ENCODE assay signal across 17 cellular contexts in genomic region chr18:76689646-76690264, GRCh38.
A peak's percentile ranks its signal among the peaks of the same experiment; 100 is the strongest.
DNase-seq lines count a peak whose midpoint lies in the region; ATAC-seq, FAIRE-seq and TF ChIP-seq lines count a peak whose summit lies in the region.
"Had no signal": no experiment of that assay in that cellular context is flagged by ENCODE, and none has a peak within 500 bp of the region (broad histone marks: within the 10 kb centered on the region; RNA-seq: fewer than 3 reads in every experiment).

No MANE protein-coding gene starts in this region.

- H3K79me2 ChIP-seq in K562 (ENCODE audit: control insufficient read depth, insufficient read depth, low read length) = no peaks in the 10 kb centered on the region
- H3K79me2 ChIP-seq in keratinocyte (ENCODE audit: control insufficient read depth, insufficient read depth, low read length) = no peaks in the 10 kb centered on the region

- H3K4me1 Mint-ChIP-seq in MCF 10A (ENCODE audit: insufficient read depth, unreplicated experiment) = peaks cover 7% of the 10 kb centered on the region

- H3K36me3 ChIP-seq in breast epithelium = no peaks in the 10 kb centered on the region
- no peaks in the 10 kb centered on the region for H3K36me3 ChIP-seq in K562 (ENCODE audit: control insufficient read depth, insufficient read depth, low read length)
- no peaks in the 10 kb centered on the region for H3K36me3 ChIP-seq in keratinocyte (ENCODE audit: control insufficient read depth in 2 of 2, extremely low read depth in 1 of 2, insufficient read depth in 2 of 2, low read length in 2 of 2)
- H3K36me3 ChIP-seq in uterus = no peaks in the 10 kb centered on the region
- H3K36me3 ChIP-seq: lower lobe of right lung, ovary, thyroid gland had no signal

- H3K27ac ChIP-seq in breast epithelium (no peak overlapping the region), K562 (ENCODE audit: extremely low read depth, low read depth, low read length) (no peak overlapping the region), keratinocyte (ENCODE audit: control insufficient read depth, insufficient read depth, low read length) (no peak overlapping the region), uterus (peak overlapping the region; percentile 87 to 95)
- H3K27ac ChIP-seq: lower lobe of right lung, ovary, thyroid gland had no signal

- no peak for ATAC-seq in K562
- no peak for ATAC-seq in GM21717 (IDR thresholded peaks at IDR 0.05; ENCODE audit: unreplicated experiment)
- ATAC-seq: lower lobe of right lung had no signal

- 0% methylated on average over 7 of the region's 7 CpGs for WGBS in K562 (ENCODE audit: insufficient coverage, low coverage, missing lambda C conversion rate)

- H3K27ac Mint-ChIP-seq in MCF 10A (ENCODE audit: low read depth, unreplicated experiment) = no peak overlapping the region
- H3K27ac Mint-ChIP-seq: activated CD4-positive, alpha-beta T cell treated with anti-CD3 and anti-CD28 coated beads, Interleukin-2, amount 10 ng/mL, durations not matched to agents 24 days and 14 days; CD4-positive, alpha-beta T cell had no signal

- no peaks in the 10 kb centered on the region for H3K9me3 Mint-ChIP-seq in MCF 10A (ENCODE audit: unreplicated experiment)
- H3K9me3 Mint-ChIP-seq: activated CD4-positive, alpha-beta T cell treated with anti-CD3 and anti-CD28 coated beads, Interleukin-2, amount 10 ng/mL, durations not matched to agents 24 days and 14 days; CD4-positive, alpha-beta T cell had no signal

- intact Hi-C loops in MCF 10A (cut with micrococcal nuclease) = no loop called here
- intact Hi-C loops in breast epithelium (cut with DNase I; ENCODE audit: low total_unique reads) = loop anchor here (2.0 kb wide), 1 partner anchor 75 kb away; no protein-coding TSS in a partner anchor
- intact Hi-C loops in K562 (cut with micrococcal nuclease) = loop anchor here (5.0 kb wide), 1 partner anchor 292 kb away; no protein-coding TSS in a partner anchor
- intact Hi-C loops in uterus (cut with DNase I; ENCODE audit: low total_unique reads) = loop anchor here (5.0 kb wide), 1 partner anchor 197 kb away; no protein-coding TSS in a partner anchor

- no peak for FAIRE-seq in K562 (lab: Jason Lieb, UNC)
- peak; percentile 36 for FAIRE-seq in keratinocyte (lab: Jason Lieb, UNC)

- POLR2A ChIA-PET in MCF 10A (lab: Yijun Ruan, JAX) (interaction anchor here (0.9 to 1.0 kb wide), 2 partner anchors 114 to 197 kb away, joined by 3 read pairs; no protein-coding TSS in a partner anchor), K562 (lab: Yijun Ruan, JAX) (no interaction called here)

- no peak overlapping the region for H3K9ac ChIP-seq in K562 (ENCODE audit: insufficient read depth in 1 of 2, low read depth in 2 of 2, low read length in 2 of 2)
- no peak overlapping the region for H3K9ac ChIP-seq in keratinocyte (ENCODE audit: control insufficient read depth, extremely low read depth, insufficient read depth, low read length)

- H3K4me1 ChIP-seq in breast epithelium (no peaks in the 10 kb centered on the region), K562 (replicated peaks in 1 of 2; ENCODE audit: control insufficient read depth in 2 of 2, insufficient read depth in 2 of 2, low read length in 2 of 2) (no peaks in the 10 kb centered on the region; a peak in 1 of 5 replicates), keratinocyte (ENCODE audit: control insufficient read depth, extremely low read depth, insufficient read depth, low read length) (peaks cover 33% of the 10 kb centered on the region), uterus (peaks cover 8 to 18% of the 10 kb centered on the region in 2 donors)

- no peak overlapping the region for H3K4me3 Mint-ChIP-seq in MCF 10A (ENCODE audit: unreplicated experiment)
- H3K4me3 Mint-ChIP-seq: activated CD4-positive, alpha-beta T cell treated with anti-CD3 and anti-CD28 coated beads, Interleukin-2, amount 10 ng/mL, durations not matched to agents 24 days and 14 days; CD4-positive, alpha-beta T cell had no signal

- no peaks in the 10 kb centered on the region for H3K9me3 ChIP-seq in breast epithelium
- no peaks in the 10 kb centered on the region for H3K9me3 ChIP-seq in K562 (replicated peaks; ENCODE audit: control insufficient read depth, insufficient read depth, low read depth, low read length)
- H3K9me3 ChIP-seq in keratinocyte (ENCODE audit: control insufficient read depth, low read depth, low read length) = no peaks in the 10 kb centered on the region
- no peaks in the 10 kb centered on the region for H3K9me3 ChIP-seq in uterus
- H3K9me3 ChIP-seq: lower lobe of right lung, ovary, thyroid gland had no signal

- TF ChIP-seq RAD21 in K562 (CRISPR knock-in tag; conservative IDR thresholded peaks at IDR 0.05 in 1 of 2, IDR thresholded peaks at IDR 0.05 in 1 of 2) = no peak

- DNase-seq in MCF 10A (ENCODE audit: unreplicated experiment) (peak; percentile 22), breast epithelium (ENCODE audit: low spot score in 2 of 2) (no peak), K562 (ENCODE audit: extremely low read depth in 1 of 4, low spot score in 3 of 4) (no peak), keratinocyte (ENCODE audit: low read depth, low spot score) (no peak), uterus (no peak), SIG-M5 treated with dmso at 0.1 percent for 504 hours (lab: John Stamatoyannopoulos, UW; ENCODE audit: unreplicated experiment) (no peak), mucosa of gallbladder (ENCODE audit: low spot score) (no peak)
- DNase-seq: activated CD4-positive, alpha-beta T cell treated with anti-CD3 and anti-CD28 coated beads, Interleukin-2, amount 10 ng/mL, durations not matched to agents 24 days and 14 days; CD4-positive, alpha-beta T cell; dermis blood vessel endothelial cell; DND-41; lower lobe of right lung; NK-92 treated with Interleukin-12 subunit alpha and Interleukin-12 subunit beta, amount 100 ng/mL, for 24 hours; ovary; stimulated activated naive CD4-positive, alpha-beta T cell; thyroid gland had no signal

- H3K9me1 ChIP-seq in K562 (ENCODE audit: control insufficient read depth, insufficient read depth, low read length) (no peaks in the 10 kb centered on the region), keratinocyte (ENCODE audit: control insufficient read depth, extremely low read depth, insufficient read depth, low read length) (no peaks in the 10 kb centered on the region)

- H3K4me2 ChIP-seq in K562 (ENCODE audit: insufficient read depth, low read length) (no peak overlapping the region), keratinocyte (ENCODE audit: control insufficient read depth, extremely low read depth, insufficient read depth, low read depth, low read length) (peak overlapping the region; percentile 58)

- peaks cover 0 to 20% of the 10 kb centered on the region in 2 donors for H3K27me3 ChIP-seq in breast epithelium
- peaks cover under 1 to 32% of the 10 kb centered on the region in 2 experiments; a peak in 4 of 5 replicates for H3K27me3 ChIP-seq in K562 (ENCODE audit: control insufficient read depth in 2 of 2, insufficient read depth in 2 of 2, low read length in 2 of 2)
- H3K27me3 ChIP-seq in keratinocyte (ENCODE audit: control insufficient read depth, extremely low read depth, insufficient read depth, low read length) = peaks cover 20% of the 10 kb centered on the region
- H3K27me3 ChIP-seq in uterus = no peaks in the 10 kb centered on the region
- H3K27me3 ChIP-seq: ovary, thyroid gland had no signal

- in situ Hi-C loops in K562 (cut with MboI) = no loop called here

- H4K20me1 ChIP-seq in K562 (replicated peaks; ENCODE audit: control insufficient read depth, insufficient read depth, low read length) = no peaks in the 10 kb centered on the region
- H4K20me1 ChIP-seq in keratinocyte (ENCODE audit: control insufficient read depth, extremely low read depth, insufficient read depth, low read length) = no peaks in the 10 kb centered on the region

- H3K36me3 Mint-ChIP-seq in MCF 10A (ENCODE audit: insufficient read depth, unreplicated experiment) = peaks cover 6% of the 10 kb centered on the region

- TF ChIP-seq POLR2A in breast epithelium (IDR thresholded peaks at IDR 0.05) = no peak
- no peak for TF ChIP-seq POLR2A in K562 (conservative IDR thresholded peaks at IDR 0.05)
- no peak for TF ChIP-seq POLR2A in uterus (IDR thresholded peaks at IDR 0.05)

- H3K27me3 Mint-ChIP-seq in MCF 10A (ENCODE audit: insufficient read depth, unreplicated experiment) = peaks cover 25% of the 10 kb centered on the region

- no peak overlapping the region for H2AFZ ChIP-seq in K562 (ENCODE audit: low read depth, low read length)
- peak overlapping the region; percentile 8 for H2AFZ ChIP-seq in keratinocyte (ENCODE audit: control insufficient read depth, low read length)

- no peak for TF ChIP-seq EP300 in K562 (IDR thresholded peaks at IDR 0.05; ENCODE audit: low read length)

- BruUV-seq in MCF 10A (replicated peaks; lab: Mats Ljungman, UMichigan) (no TSS peak), K562 (replicated peaks; lab: Mats Ljungman, UMichigan) (no TSS peak)

- no peak overlapping the region for H3K4me3 ChIP-seq in breast epithelium
- no peak overlapping the region for H3K4me3 ChIP-seq in K562
- no peak overlapping the region for H3K4me3 ChIP-seq in keratinocyte (ENCODE audit: control insufficient read depth in 2 of 3, extremely low read depth in 1 of 3, insufficient read depth in 2 of 3, low read depth in 1 of 3, low read length in 3 of 3)
- H3K4me3 ChIP-seq in uterus = no peak overlapping the region
- H3K4me3 ChIP-seq: lower lobe of right lung, ovary, thyroid gland had no signal

- TF ChIP-seq CTCF in MCF 10A (IDR thresholded peaks at IDR 0.05; ENCODE audit: unreplicated experiment) (no peak), breast epithelium (IDR thresholded peaks at IDR 0.05) (no peak), K562 (IDR thresholded peaks at IDR 0.05 in 2 of 3, conservative IDR thresholded peaks at IDR 0.05 in 1 of 3; ENCODE audit: insufficient read depth in 2 of 3, low read depth in 1 of 3, low read length in 3 of 3) (no peak), keratinocyte (optimal IDR thresholded peaks at IDR 0.05 in 1 of 3, IDR thresholded peaks at IDR 0.05 in 1 of 3, conservative IDR thresholded peaks at IDR 0.05 in 1 of 3; ENCODE audit: extremely low read depth in 1 of 3, insufficient read depth in 2 of 3, low read length in 3 of 3) (peak in 2 of 3 experiments; percentile 26 to 40), uterus (IDR thresholded peaks at IDR 0.05) (peak in 1 of 4 experiments; percentile 13)

- dilution Hi-C loops in keratinocyte (cut with MboI; ENCODE audit: extremely low pct_ligation_motif_present, low sequenced_read_pairs) = no loop called here

- CTCF ChIA-PET in MCF 10A (lab: Yijun Ruan, JAX) = interaction anchor here (0.5 to 9.2 kb wide), 7 partner anchors 11 to 426 kb away, joined by 3 to 150 read pairs (median 3); no protein-coding TSS in a partner anchor
- CTCF ChIA-PET in K562 (lab: Yijun Ruan, JAX; ENCODE audit: low intra/inter-chr PET ratio) = interaction anchor here (0.6 kb wide), 1 partner anchor 31 kb away, joined by 3 read pairs; no protein-coding TSS in a partner anchor

TF ChIP-seq in K562, 482 proteins besides CTCF, POLR2A, EP300 and RAD21 (continues in another document):
- TF ChIP-seq HES1 (IDR thresholded peaks at IDR 0.05; ENCODE audit: low read depth) = no peak
- 0 out of 2 replicates have a peak, but pooled peaks have one; percentile 40 for TF ChIP-seq C11orf30 (IDR thresholded peaks at IDR 0.05; ENCODE audit: low read depth)

Comparison
In these comparisons a context has a peak if more than half of its experiments do, and no peak if none do; other contexts are left out.
1. CTCF ChIP-seq: peak in keratinocyte (2 of 3); none in MCF 10A (single experiment), breast epithelium (0 of 3) and K562 (0 of 3).
2. H3K27ac ChIP-seq: peak in uterus (2 of 2); none in breast epithelium (0 of 2), K562 (single experiment) and keratinocyte (single experiment).